17 cellular contexts compared by ENCODE assay signal in the genomic region with DNA sequence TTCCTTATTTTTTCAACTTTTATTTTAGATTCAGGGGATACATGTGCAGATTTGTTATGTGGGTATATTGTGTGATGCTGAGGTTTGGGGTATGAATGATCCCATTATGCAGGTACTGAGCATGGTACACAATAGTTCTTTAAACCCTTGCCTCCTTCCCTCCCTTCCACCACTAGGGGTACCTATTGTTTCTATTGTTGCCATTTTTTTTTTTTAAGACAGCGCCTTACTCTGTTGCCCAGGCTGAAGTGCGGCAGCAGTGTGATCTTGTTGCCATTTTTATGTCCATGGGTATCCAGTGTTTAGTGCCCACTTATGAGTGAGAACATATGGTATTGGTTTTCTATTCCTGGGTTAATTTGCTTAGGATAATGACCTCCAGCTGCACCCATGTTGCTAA.
DNase-seq lines count a peak whose midpoint lies in the region; ATAC-seq and TF ChIP-seq lines count a peak whose summit lies in the region.
"Had no signal": no experiment of that assay in that cellular context is flagged by ENCODE, and none has a peak within 500 bp of the region (broad histone marks: within the 10 kb centered on the region; RNA-seq: fewer than 3 reads in every experiment).

No MANE protein-coding gene starts in this region.

- H3K9me3 ChIP-seq in transverse colon = peaks cover 24 to 28% of the 10 kb centered on the region in 2 donors
- peaks cover 0 to 37% (median 17%) of the 10 kb centered on the region in 12 donors for H3K9me3 ChIP-seq in heart left ventricle

- TF ChIP-seq CTCF in GM12872 (IDR thresholded peaks at IDR 0.05; ENCODE audit: insufficient read depth, low read depth, low read length) (peak; percentile 23; the same call in 1 of the 3 replicates), HFF-Myc (IDR thresholded peaks at IDR 0.05; ENCODE audit: low read depth, low read length, missing control alignments) (peak; percentile 6), NB4 (IDR thresholded peaks at IDR 0.05; ENCODE audit: low read depth, low read length) (peak; percentile 5), transverse colon (IDR thresholded peaks at IDR 0.05) (peak in 1 of 5 experiments; percentile 9), heart left ventricle (IDR thresholded peaks at IDR 0.05) (peak in 1 of 12 donors; percentile 11)

- no peak for DNase-seq in HFF-Myc (ENCODE audit: extremely low read depth, low read depth)
- DNase-seq in NB4 (ENCODE audit: low read depth) = no peak
- no peak for DNase-seq in transverse colon
- no peak for DNase-seq in NK-92 treated with Interleukin-12 subunit alpha and Interleukin-12 subunit beta, amount 100 ng/mL, for 24 hours (lab: John Stamatoyannopoulos, UW)
- no peak for DNase-seq in heart left ventricle
- DNase-seq: ACHN; Calu3; CD4-positive, alpha-beta T cell; DMS 273 treated with DMSO at 0.1 percent for 48 hours; DMS79; EL; H7 had no signal

- ATAC-seq in heart left ventricle (no peak), GM19467 (IDR thresholded peaks at IDR 0.05; ENCODE audit: unreplicated experiment) (no peak)
- ATAC-seq: K562 had no signal

- TF ChIP-seq POLR2A in NB4 (IDR thresholded peaks at IDR 0.05; ENCODE audit: extremely low read depth, insufficient read length) (no peak), transverse colon (IDR thresholded peaks at IDR 0.05) (no peak), heart left ventricle (IDR thresholded peaks at IDR 0.05) (no peak)

- in situ Hi-C loops in transverse colon (cut with MboI; ENCODE audit: low pct_ligation_motif_present in 1 of 4, low pct_unique_long_range_greater_than_20kb in 1 of 4, low sequenced_read_pairs in 3 of 4) = no loop called here

- H3K27me3 ChIP-seq in transverse colon = no peaks in the 10 kb centered on the region
- H3K27me3 ChIP-seq in heart left ventricle = no peaks in the 10 kb centered on the region
- H3K27me3 ChIP-seq: BLaER1 treated with 17β-estradiol and CSF1 and Interleukin-3, amounts not matched to agents 10 nM and 100 nM had no signal

- WGBS in transverse colon (ENCODE audit: low coverage in 1 of 2), 2 donors = 98 to 100% methylated on average over 2 of the region's 2 CpGs
- WGBS in heart left ventricle, 4 donors = 94 to 98% (median 96%) methylated on average over 2 of the region's 2 CpGs

- H3K27ac ChIP-seq in transverse colon = peak overlapping the region; percentile 37 to 62 (median 51)
- H3K27ac ChIP-seq in heart left ventricle = no peak overlapping the region
- H3K27ac ChIP-seq: BLaER1 treated with 17β-estradiol and CSF1 and Interleukin-3, amounts not matched to agents 10 nM and 100 nM; HL-60 had no signal

- no peak for TF ChIP-seq EP300 in transverse colon (IDR thresholded peaks at IDR 0.05; ENCODE audit: low read depth)

- intact Hi-C loops in transverse colon (cut with DNase I; ENCODE audit: low total_unique reads) = no loop called here
- intact Hi-C loops in heart left ventricle (cut with DNase I) = no loop called here

- H3K4me3 ChIP-seq in HFF-Myc (replicated peaks; ENCODE audit: low read depth, low read length) (no peak overlapping the region), NB4 (ENCODE audit: low read depth, low read length) (no peak overlapping the region), transverse colon (no peak overlapping the region), heart left ventricle (no peak overlapping the region)
- H3K4me3 ChIP-seq: BLaER1 treated with 17β-estradiol and CSF1 and Interleukin-3, amounts not matched to agents 10 nM and 100 nM; K562 had no signal

- H3K36me3 ChIP-seq in transverse colon = no peaks in the 10 kb centered on the region
- no peaks in the 10 kb centered on the region for H3K36me3 ChIP-seq in heart left ventricle

- H3K4me1 ChIP-seq in transverse colon (peaks cover 0 to 19% (median 4%) of the 10 kb centered on the region in 4 donors), heart left ventricle (no peaks in the 10 kb centered on the region)

Comparison
In these comparisons a context has a peak if more than half of its experiments do, and no peak if none do; other contexts are left out.
1. H3K27ac ChIP-seq: peak in transverse colon (4 of 4); none in heart left ventricle (0 of 12).